In the genomic region with DNA sequence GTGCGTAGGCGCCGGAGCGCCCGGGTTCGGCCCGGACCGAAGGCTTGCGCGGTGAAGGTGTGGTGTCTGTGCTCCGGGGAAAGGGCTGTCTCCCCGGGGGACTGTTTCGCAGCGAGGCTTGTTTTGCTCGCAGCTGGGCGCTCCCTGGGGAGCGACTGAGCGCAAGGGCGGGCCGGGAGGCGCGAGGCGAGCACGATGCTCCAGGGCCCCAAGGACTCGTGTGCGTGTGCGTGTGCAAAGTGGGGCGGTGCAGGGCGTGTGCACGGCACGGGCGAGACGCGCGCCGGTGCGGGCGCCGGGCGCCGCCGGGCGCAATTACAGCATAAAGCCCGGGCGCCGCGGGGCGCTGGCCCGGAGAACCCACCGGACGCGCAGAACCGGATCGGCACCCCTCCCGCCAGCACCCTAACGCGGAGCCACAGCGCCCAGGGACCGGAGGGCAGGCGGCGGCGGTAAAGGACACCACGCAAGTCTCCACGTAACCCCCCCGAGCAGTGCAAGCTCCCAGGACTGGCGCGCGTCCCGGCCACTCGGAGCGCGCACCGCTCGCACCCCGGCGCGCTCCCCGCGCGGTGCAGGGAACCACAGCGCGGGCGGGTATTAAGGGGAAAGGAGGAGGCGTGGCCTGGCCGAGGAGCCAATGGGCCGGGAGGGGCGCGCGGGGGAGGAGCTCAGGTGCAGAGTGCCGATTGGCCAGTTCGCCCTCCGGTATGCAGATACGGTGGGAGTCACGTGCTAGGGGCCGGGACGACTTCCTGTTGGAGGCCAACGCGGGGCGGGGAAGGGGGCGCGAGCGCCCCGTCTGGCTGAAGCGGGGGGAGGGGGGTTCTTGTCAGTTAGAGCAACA, we compare ENCODE assay signal across 8 cellular contexts. TPM values are rescaled to one million over a fixed set of nuclear protein-coding genes. Genes with fewer than 3 reads are reported as not detected.
DNase-seq lines count a peak whose midpoint lies in the region; ATAC-seq, FAIRE-seq and TF ChIP-seq lines count a peak whose summit lies in the region.

Gene TNRC6C, plus strand, starts transcription at position 835 of the 847 bp plus-strand sequence. CDS start 45,504 bp downstream, outside the sequence.

- TF ChIP-seq RAD21 in H1 (IDR thresholded peaks at IDR 0.05 in 1 of 2, conservative IDR thresholded peaks at IDR 0.05 in 1 of 2; ENCODE audit: low read depth in 2 of 2, low read length in 2 of 2): peak in 1 of 2 experiments; percentile 2; a peak in 2 of 4 replicates

- TF ChIP-seq POLR2A in H1 (IDR thresholded peaks at IDR 0.05; ENCODE audit: control extremely low read depth in 1 of 2, low read depth in 2 of 2, low read length in 2 of 2): peak; percentile 99 to 100

- peaks cover 0 to 6% of the 10 kb centered on the region in 2 experiments for H4K20me1 ChIP-seq in H1 (replicated peaks in 1 of 2; ENCODE audit: control insufficient read depth in 1 of 2, insufficient read depth in 2 of 2, low read length in 2 of 2)

- H3K9ac ChIP-seq in H1 (replicated peaks in 1 of 4; ENCODE audit: extremely low read depth in 1 of 4, low read depth in 3 of 4, low read length in 3 of 4) (peak within 1 kb of the TSS; percentile 54 to 99 (median 68)), mesenchymal stem cell (ENCODE audit: low read length) (peak within 1 kb of the TSS; percentile 64)

- peak within 1 kb of the TSS; percentile 96 for H3K18ac ChIP-seq in H1 (ENCODE audit: extremely low read depth, low read length)
- H3K18ac ChIP-seq in mesenchymal stem cell (ENCODE audit: low read depth in 1 of 2, low read length in 2 of 2): peak within 1 kb of the TSS; percentile 59 to 80

- H3K27me3 ChIP-seq in H1 (replicated peaks in 1 of 4; ENCODE audit: control insufficient read depth in 3 of 4, extremely low read depth in 1 of 4, insufficient read depth in 3 of 4, low read length in 3 of 4) (peaks cover 6 to 30% (median 20%) of the 10 kb centered on the region in 4 experiments), mesenchymal stem cell (ENCODE audit: control insufficient read depth in 1 of 2, insufficient read depth in 1 of 2, low read length in 2 of 2) (peaks cover 58% of the 10 kb centered on the region in 2 experiments)

- H2AK5ac ChIP-seq in H1 (ENCODE audit: low read depth, low read length) (no peak within 1 kb of the TSS), mesenchymal stem cell (ENCODE audit: low read length, severe bottlenecking) (no peak within 1 kb of the TSS)

- H3K23me2 ChIP-seq in H1 (ENCODE audit: low read depth, low read length): peaks cover 24% of the 10 kb centered on the region

- peaks cover 36% of the 10 kb centered on the region for H3K4me1 Mint-ChIP-seq in activated CD8-positive, alpha-beta memory T cell treated with anti-CD3 and anti-CD28 coated beads, Interleukin-2, amount 10 ng/mL, durations not matched to agents 7 days and 5 days

- H3K14ac ChIP-seq in H1 (ENCODE audit: insufficient read length) (peak within 1 kb of the TSS; percentile 55), mesenchymal stem cell (ENCODE audit: low read length in 2 of 2) (peak within 1 kb of the TSS in 1 of 2 experiments; percentile 79)

- peak within 1 kb of the TSS; percentile 95 for H4K5ac ChIP-seq in H1 (ENCODE audit: insufficient read length, low read depth, low read length)

- H3K27ac Mint-ChIP-seq in activated CD8-positive, alpha-beta memory T cell treated with anti-CD3 and anti-CD28 coated beads, Interleukin-2, amount 10 ng/mL, durations not matched to agents 7 days and 5 days: peak within 1 kb of the TSS; percentile 75

- H4K8ac ChIP-seq in H1 (ENCODE audit: extremely low read depth, insufficient read depth, low read length) (peak within 1 kb of the TSS; percentile 65), mesenchymal stem cell (ENCODE audit: low read length) (peak within 1 kb of the TSS; percentile 66)

- H2BK20ac ChIP-seq in H1 (ENCODE audit: low read length): 0 out of 2 replicates have a peak within 1 kb of the TSS, but pooled peaks have one; percentile 68

- DNase-seq in COLO829 (ENCODE audit: low spot score) (peak; percentile 97), GM20000 (ENCODE audit: low spot score) (peak; percentile 100), HT1080 (ENCODE audit: low read depth) (peak; percentile 96), NOMO-1 treated with DMSO at 0.1 percent for 48 hours (lab: John Stamatoyannopoulos, UW; ENCODE audit: unreplicated experiment) (peak; percentile 99), H1 (ENCODE audit: low read depth in 1 of 2, low spot score in 2 of 2) (peak; percentile 95 to 99), mesenchymal stem cell (peak; percentile 99)
- peak; percentile 100 for DNase-seq in activated CD8-positive, alpha-beta memory T cell treated with anti-CD3 and anti-CD28 coated beads, Interleukin-2, amount 10 ng/mL, durations not matched to agents 7 days and 5 days
- DNase-seq in stimulated activated CD8-positive, alpha-beta memory T cell treated with anti-CD3 and anti-CD28 coated beads, Interleukin-12 subunit alpha, Interleukin-12 subunit beta, amount 100 ng/mL, for 24 hours (ENCODE audit: extremely low read depth): peak; percentile 100

- peak within 1 kb of the TSS; percentile 78 for H2BK12ac ChIP-seq in H1 (ENCODE audit: low read depth, low read length)
- peak within 1 kb of the TSS; percentile 30 to 86 for H2BK12ac ChIP-seq in mesenchymal stem cell (ENCODE audit: low read length in 2 of 2)

- CTCF ChIA-PET in activated CD8-positive, alpha-beta memory T cell treated with anti-CD3 and anti-CD28 coated beads, Interleukin-2, amount 10 ng/mL, durations not matched to agents 7 days and 5 days (lab: Charles Lee): interaction anchor here (0.6 to 2.6 kb wide), 15 partner anchors 7 to 558 kb away, joined by 3 to 14 read pairs (median 3); no protein-coding TSS in a partner anchor
- CTCF ChIA-PET in H1 (lab: Charles Lee; ENCODE audit: partially characterized antibody): interaction anchor here (0.8 to 2.0 kb wide), 9 partner anchors 10 to 195 kb away, joined by 3 to 6 read pairs (median 3); no protein-coding TSS in a partner anchor

- peak within 1 kb of the TSS; percentile 31 for H2BK120ac ChIP-seq in H1 (replicated peaks; ENCODE audit: low read depth, low read length)
- H2BK120ac ChIP-seq in mesenchymal stem cell (ENCODE audit: low read depth, low read length): peak within 1 kb of the TSS; percentile 99

- H4K91ac ChIP-seq in H1 (replicated peaks; ENCODE audit: insufficient read length, low read length) (peak within 1 kb of the TSS; percentile 83), mesenchymal stem cell (ENCODE audit: low read length) (peak within 1 kb of the TSS; percentile 79)

- H3K79me2 ChIP-seq in H1 (ENCODE audit: control insufficient read depth in 1 of 2, insufficient read depth in 2 of 2, low read length in 2 of 2): peaks cover 7 to 37% of the 10 kb centered on the region in 2 experiments; a peak in 3 of 4 replicates

- ATAC-seq in activated CD8-positive, alpha-beta memory T cell treated with anti-CD3 and anti-CD28 coated beads, Interleukin-2, amount 10 ng/mL, durations not matched to agents 7 days and 5 days: peak; percentile 91

- no peak within 1 kb of the TSS; the same call in 1 of the 2 replicates for H2BK5ac ChIP-seq in H1 (ENCODE audit: low read depth, low read length)
- H2BK5ac ChIP-seq in mesenchymal stem cell (ENCODE audit: low read depth, low read length, poor library complexity, severe bottlenecking): no peak within 1 kb of the TSS

- H3K27me3 Mint-ChIP-seq in activated CD8-positive, alpha-beta memory T cell treated with anti-CD3 and anti-CD28 coated beads, Interleukin-2, amount 10 ng/mL, durations not matched to agents 7 days and 5 days: peaks cover 34% of the 10 kb centered on the region

- H2BK15ac ChIP-seq in H1 (ENCODE audit: low read length) (0 out of 2 replicates have a peak within 1 kb of the TSS, but pooled peaks have one; percentile 2), mesenchymal stem cell (ENCODE audit: low read depth, poor library complexity, severe bottlenecking) (peak within 1 kb of the TSS; percentile 100)

- peaks cover 4% of the 10 kb centered on the region; the same call in 1 of the 2 replicates for H3K79me1 ChIP-seq in H1 (ENCODE audit: low read depth, low read length)
- H3K79me1 ChIP-seq in mesenchymal stem cell (replicated peaks; ENCODE audit: low read length, poor library complexity, severe bottlenecking): peaks cover 14% of the 10 kb centered on the region

- peak within 1 kb of the TSS; percentile 66 to 93 (median 82) for H3K4me3 ChIP-seq in H1 (ENCODE audit: extremely low read depth in 1 of 4, insufficient read depth in 2 of 4, low read depth in 3 of 4, low read length in 4 of 4)
- peak within 1 kb of the TSS; percentile 83 to 84 for H3K4me3 ChIP-seq in mesenchymal stem cell (ENCODE audit: insufficient read depth in 1 of 2, low read depth in 1 of 2, low read length in 2 of 2)

- POLR2A ChIA-PET in H1 (lab: Charles Lee; ENCODE audit: partially characterized antibody): interaction anchor here (0.6 to 6.0 kb wide), 74 partner anchors 8 to 833 kb away, joined by 3 to 100 read pairs (median 4); partner anchors contain the start of gene TMC6

- no peak within 1 kb of the TSS for H3K4ac ChIP-seq in H1 (replicated peaks; ENCODE audit: insufficient read length, low read depth, low read length)
- peak within 1 kb of the TSS; percentile 77 to 89 for H3K4ac ChIP-seq in mesenchymal stem cell (ENCODE audit: low read depth in 1 of 2, low read length in 2 of 2)

- H3K4me1 ChIP-seq in H1 (replicated peaks in 1 of 4; ENCODE audit: control insufficient read depth in 3 of 4, insufficient read depth in 4 of 4, low read length in 3 of 4) (peaks cover 1 to 5% (median 4%) of the 10 kb centered on the region in 4 experiments; a peak in 4 of 7 replicates), mesenchymal stem cell (ENCODE audit: control insufficient read depth, insufficient read depth, low read depth, low read length) (peaks cover 11% of the 10 kb centered on the region)

- H3K4me2 ChIP-seq in H1 (ENCODE audit: insufficient read depth in 1 of 2, low read depth in 2 of 2, low read length in 2 of 2): peak within 1 kb of the TSS; percentile 91 to 100
- H3K4me2 ChIP-seq in mesenchymal stem cell (ENCODE audit: low read length, poor library complexity, severe bottlenecking): peak within 1 kb of the TSS; percentile 100

- no peak within 1 kb of the TSS for H3K23ac ChIP-seq in H1 (ENCODE audit: insufficient read length)
- H3K23ac ChIP-seq in mesenchymal stem cell (ENCODE audit: low read length in 2 of 2): no peak within 1 kb of the TSS

- H3K56ac ChIP-seq in H1 (replicated peaks; ENCODE audit: insufficient read length, low read depth, low read length): peak within 1 kb of the TSS; percentile 43

- H3K27ac ChIP-seq in H1 (ENCODE audit: low read depth, low read length): 0 out of 2 replicates have a peak within 1 kb of the TSS, but pooled peaks have one; percentile 2
- no peak within 1 kb of the TSS for H3K27ac ChIP-seq in mesenchymal stem cell (ENCODE audit: low read length, poor library complexity, severe bottlenecking)

- H3K9me3 ChIP-seq in H1 (ENCODE audit: insufficient read depth in 2 of 2, low read depth in 1 of 2, low read length in 1 of 2) (no peaks in the 10 kb centered on the region), mesenchymal stem cell (ENCODE audit: control insufficient read depth, low read length) (no peaks in the 10 kb centered on the region)

- H3K36me3 ChIP-seq in H1 (ENCODE audit: control insufficient read depth in 2 of 4, insufficient read depth in 4 of 4, low read length in 3 of 4): no peaks in the 10 kb centered on the region
- no peaks in the 10 kb centered on the region for H3K36me3 ChIP-seq in mesenchymal stem cell (ENCODE audit: control insufficient read depth in 1 of 2, insufficient read depth in 2 of 2, low read depth in 1 of 2, low read length in 2 of 2)

- 0 out of 2 replicates have a peak within 1 kb of the TSS, but pooled peaks have one; percentile 6 for H2AFZ ChIP-seq in H1 (ENCODE audit: low read length)
- peak within 1 kb of the TSS; percentile 86 for H2AFZ ChIP-seq in mesenchymal stem cell (ENCODE audit: low read depth, low read length)

- peaks cover 9% of the 10 kb centered on the region for H3K36me3 Mint-ChIP-seq in activated CD8-positive, alpha-beta memory T cell treated with anti-CD3 and anti-CD28 coated beads, Interleukin-2, amount 10 ng/mL, durations not matched to agents 7 days and 5 days

- FAIRE-seq in H1 (lab: Jason Lieb, UNC): no peak

- H3K4me3 Mint-ChIP-seq in activated CD8-positive, alpha-beta memory T cell treated with anti-CD3 and anti-CD28 coated beads, Interleukin-2, amount 10 ng/mL, durations not matched to agents 7 days and 5 days: peak within 1 kb of the TSS; percentile 84

- no peak for TF ChIP-seq CTCF in GM20000 (IDR thresholded peaks at IDR 0.05; ENCODE audit: extremely low read depth, missing control alignments)
- TF ChIP-seq CTCF in H1 (IDR thresholded peaks at IDR 0.05; ENCODE audit: control extremely low read depth in 1 of 3, insufficient read depth in 1 of 3, low read depth in 1 of 3, low read length in 3 of 3): peak in 2 of 3 experiments; percentile 5 to 8; a peak in 2 of 4 replicates

- no peaks in the 10 kb centered on the region for H3K9me3 Mint-ChIP-seq in activated CD8-positive, alpha-beta memory T cell treated with anti-CD3 and anti-CD28 coated beads, Interleukin-2, amount 10 ng/mL, durations not matched to agents 7 days and 5 days (ENCODE audit: low read depth)

- TF ChIP-seq EP300 in H1 (IDR thresholded peaks at IDR 0.05; ENCODE audit: borderline replicate concordance in 1 of 2, low read depth in 2 of 2, low read length in 2 of 2): no peak

- WGBS in H1 (ENCODE audit: extremely low coverage in 1 of 2, insufficient coverage in 1 of 2, insufficient read length in 1 of 2, insufficient replicate concordance in 2 of 2, low coverage in 1 of 2, low lambda C conversion rate in 2 of 2, missing lambda C conversion rate in 1 of 2), 2 experiments: 1% methylated on average over 83 of the region's 104 CpGs; no CpG with 5 or more reads in 1 of the 2 experiments
- under 1% methylated on average over 70 of the region's 104 CpGs for WGBS in mesenchymal stem cell

RNA-seq across cellular contexts. Expression of gene TNRC6C, which starts in this region (rescaled TPM):
- total RNA-seq in HT1080 (2014; rRNA removed; shearing (Covaris generic)): 2.7 and 4.1 TPM in 2 replicates
- polyA plus RNA-seq in HT1080 (2015; cell fraction: cytosol; rRNA removed): 1.9 and 2.6 TPM in 2 replicates
- 3.6 and 4.4 TPM in 2 replicates for polyA plus RNA-seq in HT1080 (2015; cell fraction: nucleus; rRNA removed)
- 10 to 100 TPM; 24.9 to 39.3 TPM for total RNA-seq in activated CD8-positive, alpha-beta memory T cell treated with anti-CD3 and anti-CD28 coated beads, Interleukin-2, amount 10 ng/mL, durations not matched to agents 7 days and 5 days
- 28.9 and 30.5 TPM in 2 replicates for total RNA-seq in H1 (2021; fragmentation: NEBNext Ultra II Directional; extraction: Animal tissue kit (Norgen Biotek cat#: 25700))
- 2.8 and 3.9 TPM in 2 replicates for polyA plus RNA-seq in H1 (2011; rRNA removed)
- polyA plus RNA-seq in H1 (2011; cell fraction: cytosol; rRNA removed): 3.3 TPM
- polyA plus RNA-seq in H1 (2011; cell fraction: nucleus; rRNA removed): 14.5 TPM
- polyA plus RNA-seq in H1 (2012, experiment 1 of 2): 10.1 to 14.3 TPM (median 11.3 TPM) in 4 replicates
- polyA plus RNA-seq in H1 (2012, experiment 2 of 2): 2.1 TPM
- 10.5 TPM for polyA plus RNA-seq in H1 (2013, experiment 1 of 2)
- polyA plus RNA-seq in H1 (2013, experiment 2 of 2): 8.7 TPM
- polyA minus RNA-seq in H1 (2011; rRNA and poly(A)+ RNA removed): 16.1 and 18.7 TPM in 2 replicates
- polyA minus RNA-seq in H1 (2011; cell fraction: cytosol; rRNA and poly(A)+ RNA removed): 11.5 TPM
- polyA minus RNA-seq in H1 (2011; cell fraction: nucleus; rRNA and poly(A)+ RNA removed): 19.7 TPM
- polyA plus RNA-seq in mesenchymal stem cell (2013, experiment 1 of 2): 2.1 TPM
- 2.0 TPM for polyA plus RNA-seq in mesenchymal stem cell (2013, experiment 2 of 2)
